Comparison of ENCODE assay signal across 1 cellular context in genomic region chr15:89136818-89137772, GRCh38.
TF ChIP-seq lines count a peak whose summit lies in the region.

No MANE protein-coding gene starts in this region.

TF ChIP-seq in HepG2, 621 proteins besides CTCF, POLR2A, EP300 and RAD21 (continued from another document and continues in another):
- TF ChIP-seq, protein P1, sequence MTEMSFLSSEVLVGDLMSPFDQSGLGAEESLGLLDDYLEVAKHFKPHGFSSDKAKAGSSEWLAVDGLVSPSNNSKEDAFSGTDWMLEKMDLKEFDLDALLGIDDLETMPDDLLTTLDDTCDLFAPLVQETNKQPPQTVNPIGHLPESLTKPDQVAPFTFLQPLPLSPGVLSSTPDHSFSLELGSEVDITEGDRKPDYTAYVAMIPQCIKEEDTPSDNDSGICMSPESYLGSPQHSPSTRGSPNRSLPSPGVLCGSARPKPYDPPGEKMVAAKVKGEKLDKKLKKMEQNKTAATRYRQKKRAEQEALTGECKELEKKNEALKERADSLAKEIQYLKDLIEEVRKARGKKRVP (CRISPR knock-in tag; IDR thresholded peaks at IDR 0.05), result 0 out of 4 replicates have a peak, but pooled peaks of 1 of the 2 experiments have one; percentile 17
- TF ChIP-seq CCDC6 (CRISPR knock-in tag; IDR thresholded peaks at IDR 0.05), result peak; percentile 32; the same call in 1 of the 2 replicates
- TF ChIP-seq, protein P2, sequence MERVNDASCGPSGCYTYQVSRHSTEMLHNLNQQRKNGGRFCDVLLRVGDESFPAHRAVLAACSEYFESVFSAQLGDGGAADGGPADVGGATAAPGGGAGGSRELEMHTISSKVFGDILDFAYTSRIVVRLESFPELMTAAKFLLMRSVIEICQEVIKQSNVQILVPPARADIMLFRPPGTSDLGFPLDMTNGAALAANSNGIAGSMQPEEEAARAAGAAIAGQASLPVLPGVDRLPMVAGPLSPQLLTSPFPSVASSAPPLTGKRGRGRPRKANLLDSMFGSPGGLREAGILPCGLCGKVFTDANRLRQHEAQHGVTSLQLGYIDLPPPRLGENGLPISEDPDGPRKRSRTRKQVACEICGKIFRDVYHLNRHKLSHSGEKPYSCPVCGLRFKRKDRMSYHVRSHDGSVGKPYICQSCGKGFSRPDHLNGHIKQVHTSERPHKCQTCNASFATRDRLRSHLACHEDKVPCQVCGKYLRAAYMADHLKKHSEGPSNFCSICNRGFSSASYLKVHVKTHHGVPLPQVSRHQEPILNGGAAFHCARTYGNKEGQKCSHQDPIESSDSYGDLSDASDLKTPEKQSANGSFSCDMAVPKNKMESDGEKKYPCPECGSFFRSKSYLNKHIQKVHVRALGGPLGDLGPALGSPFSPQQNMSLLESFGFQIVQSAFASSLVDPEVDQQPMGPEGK (CRISPR knock-in tag; IDR thresholded peaks at IDR 0.05), result no peak; the same call in 1 of the 2 replicates
- TF ChIP-seq KDM5A (IDR thresholded peaks at IDR 0.05; ENCODE audit: borderline replicate concordance, low read length), result no peak
- no peak for TF ChIP-seq AHR (CRISPR knock-in tag; IDR thresholded peaks at IDR 0.05)
- TF ChIP-seq ZBTB38 (CRISPR knock-in tag; IDR thresholded peaks at IDR 0.05), result peak; percentile 96
- no peak for TF ChIP-seq TP53 (CRISPR knock-in tag; conservative IDR thresholded peaks at IDR 0.05)
- no peak for TF ChIP-seq TBL1XR1 (IDR thresholded peaks at IDR 0.05; ENCODE audit: borderline replicate concordance, low read length, partially characterized antibody)
- TF ChIP-seq ZBTB42 (CRISPR knock-in tag; IDR thresholded peaks at IDR 0.05), result no peak
- TF ChIP-seq MATR3 (CRISPR knock-in tag; IDR thresholded peaks at IDR 0.05), result no peak
- TF ChIP-seq PLRG1 (conservative IDR thresholded peaks at IDR 0.05), result no peak
- TF ChIP-seq ZNF230 (CRISPR knock-in tag; IDR thresholded peaks at IDR 0.05), result no peak
- no peak for TF ChIP-seq HOXA5 (CRISPR knock-in tag; IDR thresholded peaks at IDR 0.05)
- no peak for TF ChIP-seq ZNF674 (CRISPR knock-in tag; IDR thresholded peaks at IDR 0.05; ENCODE audit: low read depth)
- TF ChIP-seq ETV5 (CRISPR knock-in tag; IDR thresholded peaks at IDR 0.05; ENCODE audit: borderline replicate concordance), result peak; percentile 98
- no peak for TF ChIP-seq TBP (CRISPR knock-in tag; IDR thresholded peaks at IDR 0.05)
- peak; percentile 81 for TF ChIP-seq HMG20B (CRISPR knock-in tag; conservative IDR thresholded peaks at IDR 0.05)
- no peak for TF ChIP-seq HCFC1 (IDR thresholded peaks at IDR 0.05; ENCODE audit: low read depth, low read length)
- TF ChIP-seq, protein P3, sequence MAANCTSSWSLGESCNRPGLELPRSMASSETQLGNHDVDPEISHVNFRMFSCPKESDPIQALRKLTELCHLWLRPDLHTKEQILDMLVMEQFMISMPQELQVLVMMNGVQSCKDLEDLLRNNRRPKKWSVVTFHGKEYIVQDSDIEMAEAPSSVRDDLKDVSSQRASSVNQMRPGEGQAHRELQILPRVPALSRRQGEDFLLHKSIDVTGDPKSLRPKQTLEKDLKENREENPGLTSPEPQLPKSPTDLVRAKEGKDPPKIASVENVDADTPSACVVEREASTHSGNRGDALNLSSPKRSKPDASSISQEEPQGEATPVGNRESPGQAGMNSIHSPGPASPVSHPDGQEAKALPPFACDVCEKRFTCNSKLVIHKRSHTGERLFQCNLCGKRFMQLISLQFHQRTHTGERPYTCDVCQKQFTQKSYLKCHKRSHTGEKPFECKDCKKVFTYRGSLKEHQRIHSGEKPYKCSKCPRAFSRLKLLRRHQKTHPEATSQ (CRISPR knock-in tag; IDR thresholded peaks at IDR 0.05; ENCODE audit: borderline replicate concordance), result no peak
- no peak for TF ChIP-seq HNRNPH1 (optimal IDR thresholded peaks at IDR 0.05; ENCODE audit: low read depth, low read length)
- TF ChIP-seq ZNF646 (CRISPR knock-in tag; IDR thresholded peaks at IDR 0.05), result no peak
- peak; percentile 67; the same call in 1 of the 2 replicates for TF ChIP-seq ZNF331 (CRISPR knock-in tag; IDR thresholded peaks at IDR 0.05)
- TF ChIP-seq ETS1 (CRISPR knock-in tag; IDR thresholded peaks at IDR 0.05), result no peak
- TF ChIP-seq ZNF615 (CRISPR knock-in tag; IDR thresholded peaks at IDR 0.05; ENCODE audit: borderline replicate concordance), result no peak
- TF ChIP-seq SAFB2 (CRISPR knock-in tag; IDR thresholded peaks at IDR 0.05; ENCODE audit: borderline replicate concordance, low read depth), result 0 out of 2 replicates have a peak, but pooled peaks have one; percentile 31
- TF ChIP-seq SATB2 (CRISPR knock-in tag; IDR thresholded peaks at IDR 0.05), result no peak
- no peak for TF ChIP-seq ZNF879 (CRISPR knock-in tag; IDR thresholded peaks at IDR 0.05)
- TF ChIP-seq NCOR1 (IDR thresholded peaks at IDR 0.05; ENCODE audit: borderline replicate concordance, low read length), result peak; percentile 68; the same call in 1 of the 2 replicates
- TF ChIP-seq TAF1 (CRISPR knock-in tag; IDR thresholded peaks at IDR 0.05), result peak; percentile 49; the same call in 1 of the 2 replicates
- no peak for TF ChIP-seq ADNP (CRISPR knock-in tag; IDR thresholded peaks at IDR 0.05)
- TF ChIP-seq ZNF367 (CRISPR knock-in tag; IDR thresholded peaks at IDR 0.05; ENCODE audit: borderline replicate concordance), result no peak
- no peak for TF ChIP-seq ZNF780A (CRISPR knock-in tag; IDR thresholded peaks at IDR 0.05)
- no peak for TF ChIP-seq JUNB (CRISPR knock-in tag; IDR thresholded peaks at IDR 0.05; ENCODE audit: borderline replicate concordance)
- TF ChIP-seq ZNF296 (CRISPR knock-in tag; conservative IDR thresholded peaks at IDR 0.05), result no peak
- 0 out of 2 replicates have a peak, but pooled peaks have one; percentile 37 for TF ChIP-seq KAT7 (CRISPR knock-in tag; IDR thresholded peaks at IDR 0.05; ENCODE audit: borderline replicate concordance)
- no peak for TF ChIP-seq ZHX1 (CRISPR knock-in tag; IDR thresholded peaks at IDR 0.05; ENCODE audit: low read depth)
- no peak; the same call in 1 of the 2 replicates for TF ChIP-seq ZNF460 (CRISPR knock-in tag; IDR thresholded peaks at IDR 0.05; ENCODE audit: borderline replicate concordance)
- TF ChIP-seq ZNF597 (CRISPR knock-in tag; IDR thresholded peaks at IDR 0.05), result no peak
- TF ChIP-seq PRDM15 (CRISPR knock-in tag; IDR thresholded peaks at IDR 0.05), result peak; percentile 88
- TF ChIP-seq AKAP8 (CRISPR knock-in tag; IDR thresholded peaks at IDR 0.05), result no peak
- no peak for TF ChIP-seq CBX1 (IDR thresholded peaks at IDR 0.05; ENCODE audit: low read depth)
- 0 out of 2 replicates have a peak, but pooled peaks have one; percentile 31 for TF ChIP-seq SRF (IDR thresholded peaks at IDR 0.05; ENCODE audit: low read depth, low read length)
- TF ChIP-seq ZSCAN30 (CRISPR knock-in tag; IDR thresholded peaks at IDR 0.05), result no peak
